Comparison of ENCODE assay signal across 10 cellular contexts in genomic region chr12:56153291-56154065, GRCh38. TPM values are rescaled to one million over a fixed set of nuclear protein-coding genes. Genes with fewer than 3 reads are reported as not detected.
DNase-seq lines count a peak whose midpoint lies in the region; ATAC-seq, FAIRE-seq and TF ChIP-seq lines count a peak whose summit lies in the region.
"Had no signal": no experiment of that assay in that cellular context is flagged by ENCODE, and none has a peak within 500 bp of the region (broad histone marks: within the 10 kb centered on the region; RNA-seq: fewer than 3 reads in every experiment).

No MANE protein-coding gene starts in this region.

- dilution Hi-C loops in keratinocyte (cut with MboI; ENCODE audit: extremely low pct_ligation_motif_present, low sequenced_read_pairs): no loop called here

- H4K20me1 ChIP-seq in keratinocyte (ENCODE audit: control insufficient read depth, extremely low read depth, insufficient read depth, low read length): no peaks in the 10 kb centered on the region

- H3K79me2 ChIP-seq in keratinocyte (ENCODE audit: control insufficient read depth, insufficient read depth, low read length): peaks cover 3% of the 10 kb centered on the region

- no peak overlapping the region for H2AFZ ChIP-seq in keratinocyte (ENCODE audit: control insufficient read depth, low read length)

- H3K4me1 ChIP-seq in heart right ventricle (peaks cover 6 to 40% (median 35%) of the 10 kb centered on the region in 9 donors), keratinocyte (ENCODE audit: control insufficient read depth, extremely low read depth, insufficient read depth, low read length) (peaks cover 19% of the 10 kb centered on the region)

- H3K9me1 ChIP-seq in keratinocyte (ENCODE audit: control insufficient read depth, extremely low read depth, insufficient read depth, low read length): no peaks in the 10 kb centered on the region

- peaks cover 21% of the 10 kb centered on the region for H3K36me3 Mint-ChIP-seq in activated T-helper 2 cell treated with anti-CD3 and anti-CD28 coated beads, Interferon-gamma antibody, Interleukin-2, Interleukin-4, amounts not matched to agents 10 μg/mL and 5 μg/mL and 100 μg/mL, durations not matched to agents 14 hours and 24 hours and 36 hours (ENCODE audit: low read depth)
- H3K36me3 Mint-ChIP-seq in type B pancreatic cell: peaks cover 8% of the 10 kb centered on the region

- H3K9me3 ChIP-seq in heart right ventricle: no peaks in the 10 kb centered on the region
- H3K9me3 ChIP-seq in keratinocyte (ENCODE audit: control insufficient read depth, low read depth, low read length): no peaks in the 10 kb centered on the region
- H3K9me3 ChIP-seq: pancreas had no signal

- intact Hi-C loops in heart right ventricle (cut with DNase I): loop anchor here in 1 of 10 donors (2.0 kb wide), 1 partner anchor 35 kb away; the partner anchor contains the start of gene SMARCC2
- intact Hi-C loops in Right ventricle myocardium inferior (cut with DNase I): no loop called here
- intact Hi-C loops in activated T-helper 2 cell treated with anti-CD3 and anti-CD28 coated beads, Interferon-gamma antibody, Interleukin-2, Interleukin-4, amounts not matched to agents 10 μg/mL and 5 μg/mL and 100 μg/mL, durations not matched to agents 14 hours and 24 hours and 36 hours (cut with micrococcal nuclease): loop anchor here (2.0 to 5.0 kb wide), 2 partner anchors 39 to 69 kb away; partner anchors contain the start of genes NABP2 and RNF41

- peak overlapping the region; percentile 18 for H3K27ac Mint-ChIP-seq in activated T-helper 2 cell treated with anti-CD3 and anti-CD28 coated beads, Interferon-gamma antibody, Interleukin-2, Interleukin-4, amounts not matched to agents 10 μg/mL and 5 μg/mL and 100 μg/mL, durations not matched to agents 14 hours and 24 hours and 36 hours
- peak overlapping the region; percentile 97 for H3K27ac Mint-ChIP-seq in type B pancreatic cell

- peaks cover 0 to 16% (median 0%) of the 10 kb centered on the region in 9 donors for H3K36me3 ChIP-seq in heart right ventricle
- H3K36me3 ChIP-seq in keratinocyte (ENCODE audit: control insufficient read depth in 2 of 2, extremely low read depth in 1 of 2, insufficient read depth in 2 of 2, low read length in 2 of 2): peaks cover 0 to 6% of the 10 kb centered on the region in 2 experiments
- H3K36me3 ChIP-seq: pancreas had no signal

- no peak for ATAC-seq in heart right ventricle
- no peak for ATAC-seq in Right ventricle myocardium inferior
- ATAC-seq in GM21423 (IDR thresholded peaks at IDR 0.05; ENCODE audit: unreplicated experiment): no peak
- no peak for ATAC-seq in HG03045 (IDR thresholded peaks at IDR 0.05; ENCODE audit: unreplicated experiment)
- no peak for ATAC-seq in GM18867 (IDR thresholded peaks at IDR 0.05; ENCODE audit: unreplicated experiment)
- ATAC-seq: pancreas had no signal

- H3K27me3 Mint-ChIP-seq in activated T-helper 2 cell treated with anti-CD3 and anti-CD28 coated beads, Interferon-gamma antibody, Interleukin-2, Interleukin-4, amounts not matched to agents 10 μg/mL and 5 μg/mL and 100 μg/mL, durations not matched to agents 14 hours and 24 hours and 36 hours (ENCODE audit: low read depth): no peaks in the 10 kb centered on the region
- H3K27me3 Mint-ChIP-seq in type B pancreatic cell: peaks cover 3% of the 10 kb centered on the region

- H3K4me3 ChIP-seq in heart right ventricle: peak overlapping the region in 6 of 10 donors; percentile 68 to 85 (median 71)
- H3K4me3 ChIP-seq in keratinocyte (ENCODE audit: control insufficient read depth in 2 of 3, extremely low read depth in 1 of 3, insufficient read depth in 2 of 3, low read depth in 1 of 3, low read length in 3 of 3): peak overlapping the region; percentile 54 to 84 (median 74)

- TF ChIP-seq CTCF in heart right ventricle (IDR thresholded peaks at IDR 0.05) (no peak), keratinocyte (optimal IDR thresholded peaks at IDR 0.05 in 1 of 3, IDR thresholded peaks at IDR 0.05 in 1 of 3, conservative IDR thresholded peaks at IDR 0.05 in 1 of 3; ENCODE audit: extremely low read depth in 1 of 3, insufficient read depth in 2 of 3, low read length in 3 of 3) (no peak), type B pancreatic cell (conservative IDR thresholded peaks at IDR 0.05) (no peak)

- no peak for DNase-seq in heart right ventricle
- DNase-seq in Right ventricle myocardium inferior (ENCODE audit: missing footprints): no peak
- DNase-seq in activated T-helper 2 cell treated with anti-CD3 and anti-CD28 coated beads, Interferon-gamma antibody, Interleukin-2, Interleukin-4, amounts not matched to agents 10 μg/mL and 5 μg/mL and 100 μg/mL, durations not matched to agents 14 hours and 24 hours and 36 hours (ENCODE audit: low spot score): no peak
- DNase-seq in keratinocyte (ENCODE audit: low read depth, low spot score): no peak
- no peak for DNase-seq in type B pancreatic cell (ENCODE audit: extremely low spot score, unreplicated experiment)
- DNase-seq: pancreas had no signal

- H3K27ac ChIP-seq in heart right ventricle (peak overlapping the region in 3 of 10 donors; percentile 93 to 95 (median 95)), keratinocyte (ENCODE audit: control insufficient read depth, insufficient read depth, low read length) (no peak overlapping the region)
- H3K27ac ChIP-seq: pancreas had no signal

- H3K4me2 ChIP-seq in keratinocyte (ENCODE audit: control insufficient read depth, extremely low read depth, insufficient read depth, low read depth, low read length): peak overlapping the region; percentile 99

- peak overlapping the region; percentile 87 for H3K9ac ChIP-seq in keratinocyte (ENCODE audit: control insufficient read depth, extremely low read depth, insufficient read depth, low read length)

- H3K9me3 Mint-ChIP-seq in activated T-helper 2 cell treated with anti-CD3 and anti-CD28 coated beads, Interferon-gamma antibody, Interleukin-2, Interleukin-4, amounts not matched to agents 10 μg/mL and 5 μg/mL and 100 μg/mL, durations not matched to agents 14 hours and 24 hours and 36 hours: no peaks in the 10 kb centered on the region
- no peaks in the 10 kb centered on the region for H3K9me3 Mint-ChIP-seq in type B pancreatic cell

- no peak for FAIRE-seq in keratinocyte (lab: Jason Lieb, UNC)
- FAIRE-seq: pancreas, urothelium cell line had no signal

- H3K4me3 Mint-ChIP-seq in activated T-helper 2 cell treated with anti-CD3 and anti-CD28 coated beads, Interferon-gamma antibody, Interleukin-2, Interleukin-4, amounts not matched to agents 10 μg/mL and 5 μg/mL and 100 μg/mL, durations not matched to agents 14 hours and 24 hours and 36 hours (ENCODE audit: low read depth): peak overlapping the region; percentile 95
- H3K4me3 Mint-ChIP-seq in type B pancreatic cell: peak overlapping the region; percentile 94

- WGBS in heart right ventricle, 2 donors: 80 to 82% methylated on average over 5 of the region's 5 CpGs

- H3K27me3 ChIP-seq in heart right ventricle (no peaks in the 10 kb centered on the region), keratinocyte (ENCODE audit: control insufficient read depth, extremely low read depth, insufficient read depth, low read length) (no peaks in the 10 kb centered on the region)
- H3K27me3 ChIP-seq: pancreas had no signal

- peaks cover 44% of the 10 kb centered on the region for H3K4me1 Mint-ChIP-seq in activated T-helper 2 cell treated with anti-CD3 and anti-CD28 coated beads, Interferon-gamma antibody, Interleukin-2, Interleukin-4, amounts not matched to agents 10 μg/mL and 5 μg/mL and 100 μg/mL, durations not matched to agents 14 hours and 24 hours and 36 hours (ENCODE audit: low read depth)
- H3K4me1 Mint-ChIP-seq in type B pancreatic cell (ENCODE audit: unreplicated experiment): peaks cover 35% of the 10 kb centered on the region

RNA-seq across cellular contexts. Expression of gene MYL6B, which starts 1.1 kb away (rescaled TPM):
- total RNA-seq in heart right ventricle (10 to 100 TPM; 39.8 to 61.9 (median 49.9) TPM), Right ventricle myocardium inferior (45.8 TPM), type B pancreatic cell (ENCODE audit: low replicate concordance) (66.2 and 161 TPM in 2 replicates)
- polyA plus RNA-seq in heart right ventricle (10 to 100 TPM; 31.9 to 64.0 TPM), keratinocyte (42.3 to 44.9 TPM (median 44.9 TPM) in 3 replicates)
- total RNA-seq in activated T-helper 2 cell treated with anti-CD3 and anti-CD28 coated beads, Interferon-gamma antibody, Interleukin-2, Interleukin-4, amounts not matched to agents 10 μg/mL and 5 μg/mL and 100 μg/mL, durations not matched to agents 14 hours and 24 hours and 36 hours: 89.7 and 94.3 TPM in 2 replicates
- 13.2 TPM for polyA plus RNA-seq in keratinocyte (2011; ENCODE audit: low read depth)
- 27.5 and 46.7 TPM in 2 replicates for polyA plus RNA-seq in keratinocyte (2011; cell fraction: cytosol; rRNA removed)
- 15.4 and 19.3 TPM in 2 replicates for polyA plus RNA-seq in keratinocyte (2011; cell fraction: nucleus; rRNA removed)
- polyA plus RNA-seq in keratinocyte (2012; ENCODE audit: low replicate concordance): 10.7 and 62.3 TPM in 2 replicates
- polyA minus RNA-seq in keratinocyte: 15.8 to 39.8 TPM (median 21.1 TPM) in 3 replicates
- polyA minus RNA-seq in keratinocyte (2011; cell fraction: cytosol; rRNA and poly(A)+ RNA removed): 25.9 TPM
- 3.8 and 4.3 TPM in 2 replicates for polyA minus RNA-seq in keratinocyte (2011; cell fraction: nucleus; rRNA and poly(A)+ RNA removed)

RNA-seq across cellular contexts. Expression of gene MYL6, which starts 4.7 kb away (rescaled TPM):
- total RNA-seq in heart right ventricle (1,000 to 10,000 TPM in 1 of 10 donors, 100 to 1,000 TPM in 9; 355 to 1,188 (median 413) TPM), Right ventricle myocardium inferior (673 TPM), type B pancreatic cell (ENCODE audit: low replicate concordance) (1,223 and 1,943 TPM in 2 replicates)
- polyA plus RNA-seq in heart right ventricle (1,000 to 10,000 TPM in 1 of 2 donors, 100 to 1,000 TPM in 1; 670 to 2,127 TPM), keratinocyte (3,666 to 4,542 TPM (median 4,521 TPM) in 3 replicates)
- total RNA-seq in activated T-helper 2 cell treated with anti-CD3 and anti-CD28 coated beads, Interferon-gamma antibody, Interleukin-2, Interleukin-4, amounts not matched to agents 10 μg/mL and 5 μg/mL and 100 μg/mL, durations not matched to agents 14 hours and 24 hours and 36 hours: 1,051 and 1,067 TPM in 2 replicates
- polyA plus RNA-seq in keratinocyte (2011; ENCODE audit: low read depth): 3,303 TPM
- polyA plus RNA-seq in keratinocyte (2011; cell fraction: cytosol; rRNA removed): 4,238 and 5,249 TPM in 2 replicates
- polyA plus RNA-seq in keratinocyte (2011; cell fraction: nucleus; rRNA removed): 2,592 and 2,714 TPM in 2 replicates
- 2,021 and 2,926 TPM in 2 replicates for polyA plus RNA-seq in keratinocyte (2012; ENCODE audit: low replicate concordance)
- 862 to 923 TPM (median 864 TPM) in 3 replicates for polyA minus RNA-seq in keratinocyte
- 780 TPM for polyA minus RNA-seq in keratinocyte (2011; cell fraction: cytosol; rRNA and poly(A)+ RNA removed)
- polyA minus RNA-seq in keratinocyte (2011; cell fraction: nucleus; rRNA and poly(A)+ RNA removed): 337 and 450 TPM in 2 replicates

RNA-seq across cellular contexts. Expression of gene ESYT1, which starts 25.4 kb away (rescaled TPM):
- 10 to 100 TPM; 28.8 to 47.5 (median 31.9) TPM for total RNA-seq in heart right ventricle
- 10 to 100 TPM; 20.9 to 57.3 TPM for polyA plus RNA-seq in heart right ventricle
- 33.6 TPM for total RNA-seq in Right ventricle myocardium inferior
- total RNA-seq in activated T-helper 2 cell treated with anti-CD3 and anti-CD28 coated beads, Interferon-gamma antibody, Interleukin-2, Interleukin-4, amounts not matched to agents 10 μg/mL and 5 μg/mL and 100 μg/mL, durations not matched to agents 14 hours and 24 hours and 36 hours: 154 TPM in 2 replicates
- 140 to 205 TPM (median 141 TPM) in 3 replicates for polyA plus RNA-seq in keratinocyte
- 14.0 TPM for polyA plus RNA-seq in keratinocyte (2011; ENCODE audit: low read depth)
- 64.9 and 65.2 TPM in 2 replicates for polyA plus RNA-seq in keratinocyte (2011; cell fraction: cytosol; rRNA removed)
- 375 and 378 TPM in 2 replicates for polyA plus RNA-seq in keratinocyte (2011; cell fraction: nucleus; rRNA removed)
- polyA plus RNA-seq in keratinocyte (2012; ENCODE audit: low replicate concordance): 47.7 and 113 TPM in 2 replicates
- polyA minus RNA-seq in keratinocyte: 263 to 371 TPM (median 328 TPM) in 3 replicates
- 167 TPM for polyA minus RNA-seq in keratinocyte (2011; cell fraction: cytosol; rRNA and poly(A)+ RNA removed)
- polyA minus RNA-seq in keratinocyte (2011; cell fraction: nucleus; rRNA and poly(A)+ RNA removed): 386 and 463 TPM in 2 replicates
- 81.4 and 96.3 TPM in 2 replicates for total RNA-seq in type B pancreatic cell (ENCODE audit: low replicate concordance)

RNA-seq across cellular contexts. Expression of gene ZC3H10, which starts 35.4 kb away (rescaled TPM):
- 1 to 10 TPM; 3.6 to 5.8 (median 4.9) TPM for total RNA-seq in heart right ventricle
- polyA plus RNA-seq in heart right ventricle: 1 to 10 TPM; 2.1 to 3.4 TPM
- 7.3 TPM for total RNA-seq in Right ventricle myocardium inferior
- 7.7 and 9.2 TPM in 2 replicates for total RNA-seq in activated T-helper 2 cell treated with anti-CD3 and anti-CD28 coated beads, Interferon-gamma antibody, Interleukin-2, Interleukin-4, amounts not matched to agents 10 μg/mL and 5 μg/mL and 100 μg/mL, durations not matched to agents 14 hours and 24 hours and 36 hours
- 0.81 to 1.0 TPM (median 0.85 TPM) in 3 replicates for polyA plus RNA-seq in keratinocyte
- 0.89 TPM for polyA plus RNA-seq in keratinocyte (2011; ENCODE audit: low read depth)
- 0.43 and 0.44 TPM in 2 replicates for polyA plus RNA-seq in keratinocyte (2011; cell fraction: cytosol; rRNA removed)
- polyA plus RNA-seq in keratinocyte (2011; cell fraction: nucleus; rRNA removed): 1.1 and 1.2 TPM in 2 replicates
- 1.0 and 1.2 TPM in 2 replicates for polyA plus RNA-seq in keratinocyte (2012; ENCODE audit: low replicate concordance)
- 0.96 to 3.8 TPM (median 3.7 TPM) in 3 replicates for polyA minus RNA-seq in keratinocyte
- 0.58 TPM for polyA minus RNA-seq in keratinocyte (2011; cell fraction: cytosol; rRNA and poly(A)+ RNA removed)
- polyA minus RNA-seq in keratinocyte (2011; cell fraction: nucleus; rRNA and poly(A)+ RNA removed): 0.95 and 1.2 TPM in 2 replicates
- 11.6 and 12.1 TPM in 2 replicates for total RNA-seq in type B pancreatic cell (ENCODE audit: low replicate concordance)

RNA-seq across cellular contexts. Expression of gene SMARCC2, which starts 35.8 kb away (rescaled TPM):
- total RNA-seq in heart right ventricle: 10 to 100 TPM; 56.2 to 81.9 (median 62.8) TPM
- 10 to 100 TPM; 16.2 to 28.8 TPM for polyA plus RNA-seq in heart right ventricle
- total RNA-seq in Right ventricle myocardium inferior: 68.8 TPM
- total RNA-seq in activated T-helper 2 cell treated with anti-CD3 and anti-CD28 coated beads, Interferon-gamma antibody, Interleukin-2, Interleukin-4, amounts not matched to agents 10 μg/mL and 5 μg/mL and 100 μg/mL, durations not matched to agents 14 hours and 24 hours and 36 hours: 131 and 136 TPM in 2 replicates
- polyA plus RNA-seq in keratinocyte: 23.3 to 37.6 TPM (median 32.5 TPM) in 3 replicates
- polyA plus RNA-seq in keratinocyte (2011; ENCODE audit: low read depth): 15.0 TPM
- 20.2 and 21.8 TPM in 2 replicates for polyA plus RNA-seq in keratinocyte (2011; cell fraction: cytosol; rRNA removed)
- polyA plus RNA-seq in keratinocyte (2011; cell fraction: nucleus; rRNA removed): 81.6 and 83.5 TPM in 2 replicates
- polyA plus RNA-seq in keratinocyte (2012; ENCODE audit: low replicate concordance): 15.7 and 30.9 TPM in 2 replicates
- polyA minus RNA-seq in keratinocyte: 28.8 to 59.6 TPM (median 38.5 TPM) in 3 replicates
- 33.2 TPM for polyA minus RNA-seq in keratinocyte (2011; cell fraction: cytosol; rRNA and poly(A)+ RNA removed)
- 59.7 and 65.7 TPM in 2 replicates for polyA minus RNA-seq in keratinocyte (2011; cell fraction: nucleus; rRNA and poly(A)+ RNA removed)
- total RNA-seq in type B pancreatic cell (ENCODE audit: low replicate concordance): 92.8 and 147 TPM in 2 replicates
